Comparison of ENCODE assay signal across 1 cellular context in genomic region chr4:74444891-74445642, GRCh38.
TF ChIP-seq lines count a peak whose summit lies in the region.

TSS of gene AREG (plus strand) at chr4:74445136. CDS start at chr4:74445346, 210 bp downstream.

TF ChIP-seq in K562, 482 proteins besides CTCF, POLR2A, EP300 and RAD21 (continued from another document and continues in another):
- TF ChIP-seq AFF4 (CRISPR knock-in tag; IDR thresholded peaks at IDR 0.05) (peak; percentile 77), KLF10 (CRISPR knock-in tag; IDR thresholded peaks at IDR 0.05) (no peak), NRF1 (conservative IDR thresholded peaks at IDR 0.05 in 1 of 2, IDR thresholded peaks at IDR 0.05 in 1 of 2) (peak; percentile 69 to 72), TEAD1 (CRISPR knock-in tag; IDR thresholded peaks at IDR 0.05) (0 out of 4 replicates have a peak, but pooled peaks of 1 of the 2 experiments have one; percentile 71), ZFP1 (CRISPR knock-in tag; IDR thresholded peaks at IDR 0.05) (no peak), MEF2A (IDR thresholded peaks at IDR 0.05; ENCODE audit: control insufficient read depth, low read depth, low read length) (no peak), HNRNPUL1 (IDR thresholded peaks at IDR 0.05; ENCODE audit: low read length) (no peak), SAP30 (IDR thresholded peaks at IDR 0.05; ENCODE audit: borderline replicate concordance, insufficient read depth, low read depth, low read length, poor library complexity, severe bottlenecking) (peak; percentile 17), TRIM25 (IDR thresholded peaks at IDR 0.05; ENCODE audit: borderline replicate concordance) (no peak), RCOR1 (IDR thresholded peaks at IDR 0.05; ENCODE audit: borderline replicate concordance in 1 of 2, low read depth in 2 of 2, low read length in 2 of 2) (peak in 1 of 2 experiments; percentile 50; a peak in 1 of 4 replicates), HIVEP1 (CRISPR knock-in tag; IDR thresholded peaks at IDR 0.05) (no peak), FOXP1 (CRISPR knock-in tag; IDR thresholded peaks at IDR 0.05) (peak; percentile 83; the same call in 1 of the 2 replicates), LCOR (CRISPR knock-in tag; IDR thresholded peaks at IDR 0.05) (peak; percentile 87), SMARCA4 (IDR thresholded peaks at IDR 0.05) (peak; percentile 53; the same call in 1 of the 2 replicates), ATF3 (IDR thresholded peaks at IDR 0.05) (0 out of 2 replicates have a peak, but pooled peaks have one; percentile 23), ATF3 (CRISPR knock-in tag; conservative IDR thresholded peaks at IDR 0.05) (no peak), ZEB2 (IDR thresholded peaks at IDR 0.05) (peak; percentile 90), ETS1 (conservative IDR thresholded peaks at IDR 0.05; ENCODE audit: control insufficient read depth, low read depth, low read length) (no peak; the same call in 1 of the 2 replicates), ZNF408 (CRISPR knock-in tag; IDR thresholded peaks at IDR 0.05; ENCODE audit: low read depth) (no peak), JUND (IDR thresholded peaks at IDR 0.05; ENCODE audit: borderline replicate concordance, low read depth, low read length) (peak; percentile 49; the same call in 1 of the 2 replicates), JUND (tag; IDR thresholded peaks at IDR 0.05; ENCODE audit: borderline replicate concordance, low read depth, low read length) (peak; percentile 14; the same call in 1 of the 3 replicates), BCOR (IDR thresholded peaks at IDR 0.05) (no peak), TAF7 (tag; IDR thresholded peaks at IDR 0.05) (no peak), OTX1 (CRISPR knock-in tag; IDR thresholded peaks at IDR 0.05) (no peak), ZNF280B (CRISPR knock-in tag; IDR thresholded peaks at IDR 0.05) (no peak), MYC (IDR thresholded peaks at IDR 0.05; ENCODE audit: low read depth, low read length) (peak; percentile 83), MYC (CRISPR knock-in tag; IDR thresholded peaks at IDR 0.05; ENCODE audit: borderline replicate concordance, low read depth) (no peak), ELF2 (CRISPR knock-in tag; IDR thresholded peaks at IDR 0.05) (0 out of 2 replicates have a peak, but pooled peaks have one; percentile 24), ZFPM2 (CRISPR knock-in tag; IDR thresholded peaks at IDR 0.05) (no peak), EWSR1 (IDR thresholded peaks at IDR 0.05; ENCODE audit: borderline replicate concordance, low read depth, partially characterized antibody) (no peak), SLC30A9 (CRISPR knock-in tag; IDR thresholded peaks at IDR 0.05) (no peak), DPF2 (IDR thresholded peaks at IDR 0.05) (no peak), MTA1 (IDR thresholded peaks at IDR 0.05; ENCODE audit: borderline replicate concordance) (peak; percentile 56; the same call in 1 of the 2 replicates), CBFA2T2 (conservative IDR thresholded peaks at IDR 0.05) (no peak), CREM (IDR thresholded peaks at IDR 0.05; ENCODE audit: low read depth) (peak; percentile 93), ATF1 (CRISPR knock-in tag; IDR thresholded peaks at IDR 0.05) (no peak), ATF1 (tag; IDR thresholded peaks at IDR 0.05) (peak; percentile 95), MLLT1 (IDR thresholded peaks at IDR 0.05) (no peak), KHSRP (IDR thresholded peaks at IDR 0.05) (no peak), CREB3L1 (IDR thresholded peaks at IDR 0.05; ENCODE audit: borderline replicate concordance, low read depth) (no peak; the same call in 1 of the 2 replicates), SMARCC2 (IDR thresholded peaks at IDR 0.05; ENCODE audit: low read depth) (no peak), CXXC5 (CRISPR knock-in tag; IDR thresholded peaks at IDR 0.05) (peak; percentile 86), BHLHE40 (IDR thresholded peaks at IDR 0.05; ENCODE audit: low read length) (peak; percentile 26; the same call in 1 of the 2 replicates), ZBTB2 (IDR thresholded peaks at IDR 0.05) (0 out of 2 replicates have a peak, but pooled peaks have one; percentile 25), CCNT2 (IDR thresholded peaks at IDR 0.05; ENCODE audit: borderline replicate concordance, extremely low read depth, insufficient read length, low read depth, low read length) (peak; percentile 56), DMBX1 (CRISPR knock-in tag; IDR thresholded peaks at IDR 0.05; ENCODE audit: borderline replicate concordance) (no peak), JUN (IDR thresholded peaks at IDR 0.05; ENCODE audit: borderline replicate concordance, low read depth, low read length) (0 out of 2 replicates have a peak, but pooled peaks have one; percentile 37), JUN (CRISPR knock-in tag; IDR thresholded peaks at IDR 0.05; ENCODE audit: borderline replicate concordance) (0 out of 2 replicates have a peak, but pooled peaks have one; percentile 52), SRSF9 (IDR thresholded peaks at IDR 0.05; ENCODE audit: borderline replicate concordance, low read depth, low read length) (no peak), ZBTB5 (IDR thresholded peaks at IDR 0.05) (no peak), MTA3 (IDR thresholded peaks at IDR 0.05; ENCODE audit: borderline replicate concordance) (peak; percentile 96), NR2C1 (IDR thresholded peaks at IDR 0.05) (no peak), NR2C1 (tag; IDR thresholded peaks at IDR 0.05) (no peak)
